8 cellular contexts compared by ENCODE assay signal in the genomic region with DNA sequence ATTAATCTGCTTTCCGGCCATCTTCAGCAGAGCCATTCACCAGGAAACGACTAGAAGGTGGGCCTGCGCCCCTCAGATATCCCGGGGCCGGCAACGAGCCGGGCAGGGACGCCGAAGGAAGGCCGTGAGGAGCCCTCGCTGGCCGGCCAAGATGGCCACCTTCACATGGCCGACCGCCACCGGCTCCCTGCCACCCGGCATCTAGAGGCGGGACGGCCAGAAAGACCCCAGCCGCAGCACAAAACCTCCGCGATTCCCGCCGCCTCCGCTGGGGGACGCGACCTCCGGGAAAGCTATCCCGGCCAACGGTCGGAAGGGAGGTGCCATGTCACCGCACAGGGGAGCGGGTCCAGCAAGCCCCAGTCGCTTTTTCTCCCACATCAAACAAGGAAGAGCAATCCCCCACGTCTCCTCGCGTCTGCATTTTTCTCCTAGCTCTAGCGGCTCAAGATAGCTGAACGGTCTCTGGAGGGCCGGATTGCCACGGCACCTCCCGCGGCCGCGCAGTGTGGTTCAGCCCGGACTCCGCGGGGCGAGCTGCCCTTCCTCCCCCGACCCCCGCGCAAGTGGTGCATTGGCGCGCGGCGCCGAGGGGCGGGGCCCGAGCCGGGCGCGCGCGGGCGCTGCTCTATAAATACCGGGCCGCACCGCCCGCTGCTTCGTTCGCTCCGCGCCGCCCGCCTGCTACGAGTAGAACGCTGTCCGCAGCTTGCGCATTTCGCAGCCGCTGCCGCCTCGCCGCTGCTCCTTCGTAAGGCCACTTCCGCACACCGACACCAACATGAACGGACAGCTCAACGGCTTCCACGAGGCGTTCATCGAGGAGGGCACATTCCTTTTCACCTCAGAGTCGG. TPM values are rescaled to one million over a fixed set of nuclear protein-coding genes. Genes with fewer than 3 reads are reported as not detected.
DNase-seq lines count a peak whose midpoint lies in the region; ATAC-seq and TF ChIP-seq lines count a peak whose summit lies in the region.

TSS of gene MAT2A (plus strand) at position 662 of the 854 bp plus-strand sequence. CDS start at position 782, 120 bp downstream.

- H3K9me3 ChIP-seq in HUES48 (ENCODE audit: control insufficient read depth, insufficient read depth, low read length) (no peaks in the 10 kb centered on the region), NT2/D1 (ENCODE audit: insufficient read depth, low read length) (no peaks in the 10 kb centered on the region), endodermal cell (ENCODE audit: control insufficient read depth, low read length) (no peaks in the 10 kb centered on the region)

- H3K4me1 ChIP-seq in HUES48 (ENCODE audit: control insufficient read depth, insufficient read depth, low read length) (peaks cover 23% of the 10 kb centered on the region), NT2/D1 (ENCODE audit: insufficient read depth, insufficient read length) (peaks cover 2% of the 10 kb centered on the region), endodermal cell (ENCODE audit: control insufficient read depth, insufficient read depth, low read length) (peaks cover 22% of the 10 kb centered on the region)

- peak; percentile 98 for DNase-seq in Calu3
- DNase-seq in NT2/D1 (ENCODE audit: low read depth, low spot score): peak; percentile 94
- DNase-seq in activated CD8-positive, alpha-beta memory T cell treated with anti-CD3 and anti-CD28 coated beads, Interleukin-2, amount 50 U/mL, for 1 hour (ENCODE audit: extremely low read depth): peak; percentile 65
- peak; percentile 99 for DNase-seq in endodermal cell
- peak; percentile 97 for DNase-seq in midbrain (lab: John Stamatoyannopoulos, UW)
- DNase-seq in stimulated activated CD8-positive, alpha-beta memory T cell treated with anti-CD3 and anti-CD28 coated beads, Interleukin-2, amount 100 ng/mL, for 1 hour (ENCODE audit: low read depth in 2 of 2): peak; percentile 75 to 82

- TF ChIP-seq CTCF in Calu3 (IDR thresholded peaks at IDR 0.05; ENCODE audit: unreplicated experiment) (peak; percentile 73), endodermal cell (conservative IDR thresholded peaks at IDR 0.05) (peak; percentile 85)

- H3K9ac ChIP-seq in HUES48 (ENCODE audit: low read depth, low read length) (peak within 1 kb of the TSS; percentile 98), NT2/D1 (ENCODE audit: insufficient read length, low read depth) (peak within 1 kb of the TSS; percentile 99), endodermal cell (ENCODE audit: extremely low read depth, low read length, poor library complexity, severe bottlenecking) (peak within 1 kb of the TSS; percentile 98)

- H3K36me3 ChIP-seq in HUES48 (ENCODE audit: control insufficient read depth, insufficient read depth, low read length): peaks cover 34% of the 10 kb centered on the region
- peaks cover 42% of the 10 kb centered on the region for H3K36me3 ChIP-seq in NT2/D1 (ENCODE audit: insufficient read depth, insufficient read length, low read length)
- H3K36me3 ChIP-seq in endodermal cell (ENCODE audit: control insufficient read depth, insufficient read depth, low read length): peaks cover 33% of the 10 kb centered on the region

- peak; percentile 66 for ATAC-seq in GM21390 (IDR thresholded peaks at IDR 0.05; ENCODE audit: unreplicated experiment)

- H3K27me3 Mint-ChIP-seq in Calu3 (ENCODE audit: unreplicated experiment) (no peaks in the 10 kb centered on the region), endodermal cell (ENCODE audit: insufficient read depth) (no peaks in the 10 kb centered on the region)

- BruUV-seq in Calu3 (replicated peaks; lab: Mats Ljungman, UMichigan): TSS peak; percentile 76

- H3K36me3 Mint-ChIP-seq in Calu3 (ENCODE audit: insufficient read depth, unreplicated experiment) (peaks cover 64% of the 10 kb centered on the region), endodermal cell (ENCODE audit: low read depth) (peaks cover 39% of the 10 kb centered on the region)

- H3K27ac Mint-ChIP-seq in Calu3 (ENCODE audit: unreplicated experiment) (peak within 1 kb of the TSS; percentile 99), endodermal cell (peak within 1 kb of the TSS; percentile 99)

- H3K27me3 ChIP-seq in HUES48 (ENCODE audit: control insufficient read depth, insufficient read depth, low read length) (no peaks in the 10 kb centered on the region), NT2/D1 (ENCODE audit: insufficient read depth, insufficient read length) (no peaks in the 10 kb centered on the region), endodermal cell (ENCODE audit: control insufficient read depth, insufficient read depth, low read length, poor library complexity, severe bottlenecking) (no peaks in the 10 kb centered on the region)

- 0% methylated on average over 36 to 92 of the region's 92 CpGs for WGBS in endodermal cell (ENCODE audit: insufficient coverage in 1 of 2, insufficient read length in 1 of 2), 2 experiments

- H3K27ac ChIP-seq in HUES48 (ENCODE audit: low read depth, low read length): peak within 1 kb of the TSS; percentile 100
- H3K27ac ChIP-seq in endodermal cell (ENCODE audit: low read depth, low read length): peak within 1 kb of the TSS; percentile 100

- CTCF ChIA-PET in Calu3 (lab: Charles Lee): interaction anchor here (0.6 to 2.3 kb wide), 11 partner anchors 10 to 184 kb away, joined by 3 to 45 read pairs (median 5); partner anchors contain the start of gene ELMOD3

- peaks cover 35% of the 10 kb centered on the region for H3K4me1 Mint-ChIP-seq in Calu3 (ENCODE audit: low read depth, unreplicated experiment)
- peaks cover 42% of the 10 kb centered on the region for H3K4me1 Mint-ChIP-seq in endodermal cell

- H3K9me3 Mint-ChIP-seq in Calu3 (ENCODE audit: low read depth, unreplicated experiment) (no peaks in the 10 kb centered on the region), endodermal cell (no peaks in the 10 kb centered on the region)

- H3K4me3 ChIP-seq in HUES48 (ENCODE audit: low read depth, low read length) (peak within 1 kb of the TSS; percentile 96), NT2/D1 (ENCODE audit: insufficient read length, low read depth) (peak within 1 kb of the TSS; percentile 99), endodermal cell (ENCODE audit: low read length) (peak within 1 kb of the TSS; percentile 99)

- peak within 1 kb of the TSS; percentile 79 for H3K4me3 Mint-ChIP-seq in Calu3 (ENCODE audit: low read depth, unreplicated experiment)
- H3K4me3 Mint-ChIP-seq in endodermal cell: peak within 1 kb of the TSS; percentile 95

- intact Hi-C loops in Calu3 (cut with micrococcal nuclease; ENCODE audit: unreplicated experiment): loop anchor here (1.0 to 5.0 kb wide), 3 partner anchors 38 to 118 kb away; no protein-coding TSS in a partner anchor

RNA-seq across cellular contexts. Expression of gene MAT2A, which starts in this region (rescaled TPM):
- total RNA-seq in Calu3 (2022): 387 and 393 TPM in 2 replicates
- total RNA-seq in endodermal cell: 100 to 1,000 TPM; 171 to 267 TPM
- 270 TPM for polyA plus RNA-seq in endodermal cell (2013, experiment 1 of 2)
- polyA plus RNA-seq in endodermal cell (2013, experiment 2 of 2): 200 TPM

Comparison
In these comparisons a context has a peak if more than half of its experiments do, and no peak if none do; other contexts are left out.
1. Peak in every context shown above with its lines: DNase-seq, ATAC-seq, H3K4me3 ChIP-seq and H3K27ac ChIP-seq.